In the genomic region with DNA sequence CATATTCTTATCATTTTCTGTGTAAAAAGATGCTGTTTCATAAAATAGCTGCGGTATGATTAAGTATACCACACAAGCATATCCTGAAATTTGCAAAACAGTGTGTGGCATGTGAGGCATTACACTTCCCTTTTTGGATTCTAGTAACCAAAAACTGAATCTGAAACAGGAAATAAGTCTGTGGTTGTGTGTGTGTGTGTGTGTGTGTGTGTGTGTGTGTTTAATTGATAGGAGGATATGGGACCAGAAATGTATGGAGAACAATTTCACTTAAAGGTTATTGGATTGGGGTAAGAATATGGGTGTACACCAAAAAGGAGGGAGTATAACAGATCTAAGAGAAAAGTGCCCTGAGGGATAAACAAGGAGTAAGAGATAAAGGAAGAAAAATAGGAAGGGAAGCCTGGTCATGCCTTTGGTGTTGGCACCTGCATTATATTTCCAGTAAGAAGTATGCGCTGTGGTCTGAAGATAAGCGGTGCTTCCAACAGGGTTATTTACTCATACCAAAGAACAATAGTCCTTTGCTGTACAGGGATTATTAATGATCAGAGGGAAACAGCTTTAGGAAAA, we compare ENCODE assay signal across 8 cellular contexts. TPM values are rescaled to one million over a fixed set of nuclear protein-coding genes. Genes with fewer than 3 reads are reported as not detected.
A peak's percentile ranks its signal among the peaks of the same experiment; 100 is the strongest.
DNase-seq lines count a peak whose midpoint lies in the region; ATAC-seq and TF ChIP-seq lines count a peak whose summit lies in the region.

No MANE protein-coding gene starts in this region.

- DNase-seq in DMS153 (lab: John Stamatoyannopoulos, UW) (peak; percentile 67), LoVo (ENCODE audit: low spot score) (peak; percentile 30), iris pigment epithelial cell (ENCODE audit: low read depth) (peak; percentile 83), upper lobe of left lung (peak in 1 of 2 donors; percentile 38), anterior cingulate cortex (lab: John Stamatoyannopoulos, UW) (no peak), left lobe of liver (ENCODE audit: low spot score) (no peak), NCI-H82 treated with DMSO at 0.1 percent for 48 hours (lab: John Stamatoyannopoulos, UW; ENCODE audit: unreplicated experiment) (no peak)
- no peak for DNase-seq in activated T-cell treated with anti-CD3 and anti-CD28 coated beads, Interleukin-2, amount 50 U/mL, for 72 hours

- no peak for ATAC-seq in activated T-cell treated with anti-CD3 and anti-CD28 coated beads, Interleukin-2, amount 50 U/mL, for 72 hours (replicated peaks in 1 of 2)
- no peak for ATAC-seq in upper lobe of left lung (ENCODE audit: low FRiP score in 2 of 2)
- ATAC-seq in left lobe of liver = no peak

- H3K27me3 ChIP-seq in upper lobe of left lung = no peaks in the 10 kb centered on the region

- peak in 1 of 4 donors; percentile 9 for TF ChIP-seq POLR2A in upper lobe of left lung (IDR thresholded peaks at IDR 0.05)

- no peaks in the 10 kb centered on the region for H3K9me3 ChIP-seq in upper lobe of left lung

- peak in 1 of 4 donors; percentile 4 for TF ChIP-seq EP300 in upper lobe of left lung (IDR thresholded peaks at IDR 0.05)

- no peaks in the 10 kb centered on the region for H3K36me3 ChIP-seq in upper lobe of left lung

- no peaks in the 10 kb centered on the region for H3K27me3 Mint-ChIP-seq in activated T-cell treated with anti-CD3 and anti-CD28 coated beads, Interleukin-2, amount 50 U/mL, for 72 hours (ENCODE audit: low read depth)

- H3K9me3 Mint-ChIP-seq in activated T-cell treated with anti-CD3 and anti-CD28 coated beads, Interleukin-2, amount 50 U/mL, for 72 hours = no peaks in the 10 kb centered on the region

- peaks cover 59 to 63% (median 61%) of the 10 kb centered on the region in 4 donors for H3K4me1 ChIP-seq in upper lobe of left lung

- no peak overlapping the region for H3K4me3 ChIP-seq in upper lobe of left lung

- WGBS in upper lobe of left lung, 2 donors = 8 to 17% methylated on average over 3 of the region's 3 CpGs

- peak overlapping the region; percentile 60 for H3K27ac Mint-ChIP-seq in activated T-cell treated with anti-CD3 and anti-CD28 coated beads, Interleukin-2, amount 50 U/mL, for 72 hours

- peaks cover 62% of the 10 kb centered on the region for H3K4me1 Mint-ChIP-seq in activated T-cell treated with anti-CD3 and anti-CD28 coated beads, Interleukin-2, amount 50 U/mL, for 72 hours (ENCODE audit: low read depth)

- TF ChIP-seq CTCF in upper lobe of left lung (IDR thresholded peaks at IDR 0.05) = peak in 1 of 6 experiments; percentile 12

- peak overlapping the region in 1 of 2 donors; percentile 77 for H3K4me3 Mint-ChIP-seq in activated T-cell treated with anti-CD3 and anti-CD28 coated beads, Interleukin-2, amount 50 U/mL, for 72 hours

- H3K27ac ChIP-seq in upper lobe of left lung = peak overlapping the region; percentile 64 to 99 (median 95)

- H3K36me3 Mint-ChIP-seq in activated T-cell treated with anti-CD3 and anti-CD28 coated beads, Interleukin-2, amount 50 U/mL, for 72 hours (ENCODE audit: insufficient read depth in 2 of 2) = peaks cover 10 to 22% of the 10 kb centered on the region in 2 donors

RNA-seq across cellular contexts. Expression of gene LYRM1, which starts 4.0 kb away (rescaled TPM):
- 10 to 100 TPM; 31.8 to 44.0 TPM for total RNA-seq in activated T-cell treated with anti-CD3 and anti-CD28 coated beads, Interleukin-2, amount 50 U/mL, for 72 hours
- total RNA-seq in upper lobe of left lung (10 to 100 TPM in 5 of 6 donors, 1 to 10 TPM in 1; 6.8 to 34.4 (median 22.3) TPM), left lobe of liver (33.9 TPM)

RNA-seq across cellular contexts. Expression of gene DCUN1D3, which starts 4.4 kb away (rescaled TPM):
- total RNA-seq in activated T-cell treated with anti-CD3 and anti-CD28 coated beads, Interleukin-2, amount 50 U/mL, for 72 hours = 1 to 10 TPM; 5.7 to 9.9 TPM
- 10 to 100 TPM in 5 of 6 donors, 1 to 10 TPM in 1; 7.2 to 33.0 (median 19.3) TPM for total RNA-seq in upper lobe of left lung
- 15.0 TPM for total RNA-seq in left lobe of liver

Comparison
In these comparisons a context has a peak if more than half of its experiments do, and no peak if none do; other contexts are left out.
1. DNase-seq: peak in DMS153 (single experiment), LoVo (single experiment) and iris pigment epithelial cell (single experiment); none in activated T-cell treated with anti-CD3 and anti-CD28 coated beads, Interleukin-2, amount 50 U/mL, for 72 hours (0 of 2), anterior cingulate cortex (0 of 58), left lobe of liver (single experiment) and NCI-H82 treated with DMSO at 0.1 percent for 48 hours (single experiment).